8 cellular contexts compared by ENCODE assay signal in the genomic region with DNA sequence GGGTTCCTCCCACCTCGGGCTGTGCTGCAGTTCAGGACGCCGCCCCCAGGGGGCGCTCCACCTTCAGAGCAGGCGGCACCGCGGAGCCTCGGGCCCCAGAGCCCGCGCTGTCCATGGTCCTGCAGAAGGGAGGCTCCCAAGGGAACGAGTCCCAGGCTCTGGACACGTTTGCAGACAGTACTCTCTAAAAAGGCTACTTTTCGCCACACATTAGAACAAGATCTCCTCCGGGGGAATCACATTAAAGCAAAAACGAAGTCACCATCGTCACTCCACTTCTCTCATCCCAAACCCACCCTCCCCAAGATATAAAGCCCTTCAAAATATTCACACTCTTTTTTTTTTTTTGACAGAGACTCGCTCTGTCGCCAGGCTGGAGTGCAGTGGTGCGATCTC. TPM values are rescaled to one million over a fixed set of nuclear protein-coding genes. Genes with fewer than 3 reads are reported as not detected.
DNase-seq lines count a peak whose midpoint lies in the region; ATAC-seq, FAIRE-seq and TF ChIP-seq lines count a peak whose summit lies in the region.

No MANE protein-coding gene starts in this region.

- no peaks in the 10 kb centered on the region for H3F3A ChIP-seq in neural progenitor cell (ENCODE audit: low read depth)

- H3K27ac Mint-ChIP-seq in activated T-helper 1 cell treated with anti-CD3 and anti-CD28 coated beads, Interleukin-12 subunit alpha, Interleukin-12 subunit beta, Interleukin-2, Interleukin-4 antibody, amounts not matched to agents 30 ng/mL and 10 ng/mL and 1 ng/mL, durations not matched to agents 14 hours and 24 hours and 36 hours = no peak overlapping the region
- no peak overlapping the region for H3K27ac Mint-ChIP-seq in neural progenitor cell

- H3K36me3 Mint-ChIP-seq in activated T-helper 1 cell treated with anti-CD3 and anti-CD28 coated beads, Interleukin-12 subunit alpha, Interleukin-12 subunit beta, Interleukin-2, Interleukin-4 antibody, amounts not matched to agents 30 ng/mL and 10 ng/mL and 1 ng/mL, durations not matched to agents 14 hours and 24 hours and 36 hours (ENCODE audit: low read depth) = no peaks in the 10 kb centered on the region
- H3K36me3 Mint-ChIP-seq in neural progenitor cell = no peaks in the 10 kb centered on the region

- H4K20me1 ChIP-seq in neural progenitor cell (ENCODE audit: low read depth) = no peaks in the 10 kb centered on the region

- peaks cover 26% of the 10 kb centered on the region for H3K27me3 Mint-ChIP-seq in activated T-helper 1 cell treated with anti-CD3 and anti-CD28 coated beads, Interleukin-12 subunit alpha, Interleukin-12 subunit beta, Interleukin-2, Interleukin-4 antibody, amounts not matched to agents 30 ng/mL and 10 ng/mL and 1 ng/mL, durations not matched to agents 14 hours and 24 hours and 36 hours (ENCODE audit: insufficient read depth)
- H3K27me3 Mint-ChIP-seq in neural progenitor cell (ENCODE audit: insufficient read depth, low read depth) = peaks cover 14% of the 10 kb centered on the region

- H3K9me3 ChIP-seq in neural progenitor cell (ENCODE audit: low read depth) (no peaks in the 10 kb centered on the region), stomach (no peaks in the 10 kb centered on the region)

- H3K4me1 Mint-ChIP-seq in activated T-helper 1 cell treated with anti-CD3 and anti-CD28 coated beads, Interleukin-12 subunit alpha, Interleukin-12 subunit beta, Interleukin-2, Interleukin-4 antibody, amounts not matched to agents 30 ng/mL and 10 ng/mL and 1 ng/mL, durations not matched to agents 14 hours and 24 hours and 36 hours (ENCODE audit: low read depth) = peaks cover 10% of the 10 kb centered on the region
- no peaks in the 10 kb centered on the region for H3K4me1 Mint-ChIP-seq in neural progenitor cell

- intact Hi-C loops in activated T-helper 1 cell treated with anti-CD3 and anti-CD28 coated beads, Interleukin-12 subunit alpha, Interleukin-12 subunit beta, Interleukin-2, Interleukin-4 antibody, amounts not matched to agents 30 ng/mL and 10 ng/mL and 1 ng/mL, durations not matched to agents 14 hours and 24 hours and 36 hours (cut with micrococcal nuclease) = loop anchor here (1.0 kb wide), 6 partner anchors 19 to 235 kb away; no protein-coding TSS in a partner anchor
- intact Hi-C loops in stomach (cut with DNase I; ENCODE audit: low total_unique reads) = no loop called here

- H3K9ac ChIP-seq in neural progenitor cell = no peak overlapping the region

- H3K9me3 Mint-ChIP-seq in activated T-helper 1 cell treated with anti-CD3 and anti-CD28 coated beads, Interleukin-12 subunit alpha, Interleukin-12 subunit beta, Interleukin-2, Interleukin-4 antibody, amounts not matched to agents 30 ng/mL and 10 ng/mL and 1 ng/mL, durations not matched to agents 14 hours and 24 hours and 36 hours = no peaks in the 10 kb centered on the region
- H3K9me3 Mint-ChIP-seq in neural progenitor cell = no peaks in the 10 kb centered on the region

- no peak overlapping the region for H3K4me3 Mint-ChIP-seq in activated T-helper 1 cell treated with anti-CD3 and anti-CD28 coated beads, Interleukin-12 subunit alpha, Interleukin-12 subunit beta, Interleukin-2, Interleukin-4 antibody, amounts not matched to agents 30 ng/mL and 10 ng/mL and 1 ng/mL, durations not matched to agents 14 hours and 24 hours and 36 hours
- no peak overlapping the region for H3K4me3 Mint-ChIP-seq in neural progenitor cell

- TF ChIP-seq EP300 in stomach (IDR thresholded peaks at IDR 0.05) = no peak

- H3K27me3 ChIP-seq in neural progenitor cell (peaks cover 20% of the 10 kb centered on the region), stomach (peaks cover 3 to 58% (median 11%) of the 10 kb centered on the region in 3 donors)

- DNase-seq in AML-193 (lab: John Stamatoyannopoulos, UW) (peak; percentile 73 to 75), H54 (ENCODE audit: insufficient read length, low spot score) (peak; percentile 57), fibroblast of the conjunctiva (ENCODE audit: low read depth) (peak; percentile 33), neural progenitor cell (ENCODE audit: low spot score) (peak; percentile 96), stomach (peak; percentile 86)
- peak; percentile 78 for DNase-seq in activated T-helper 1 cell treated with anti-CD3 and anti-CD28 coated beads, Interleukin-12 subunit alpha, Interleukin-12 subunit beta, Interleukin-2, Interleukin-4 antibody, amounts not matched to agents 30 ng/mL and 10 ng/mL and 1 ng/mL, durations not matched to agents 14 hours and 24 hours and 36 hours (ENCODE audit: low spot score)

- no peak for ATAC-seq in HG02588 (IDR thresholded peaks at IDR 0.05; ENCODE audit: unreplicated experiment)

- H3K36me3 ChIP-seq in neural progenitor cell (no peaks in the 10 kb centered on the region), stomach (no peaks in the 10 kb centered on the region)

- TF ChIP-seq POLR2A in H54 (IDR thresholded peaks at IDR 0.05; ENCODE audit: low read depth, low read length) (no peak), stomach (IDR thresholded peaks at IDR 0.05) (no peak)

- H3K4me3 ChIP-seq in neural progenitor cell = peak overlapping the region; percentile 45
- peak overlapping the region in 1 of 4 donors; percentile 9 for H3K4me3 ChIP-seq in stomach

- no peaks in the 10 kb centered on the region for H3K79me2 ChIP-seq in neural progenitor cell (ENCODE audit: low read depth)

- H2AFZ ChIP-seq in neural progenitor cell (replicated peaks) = no peak overlapping the region

- peak overlapping the region; percentile 76 for H3K4me2 ChIP-seq in neural progenitor cell

- H3K27ac ChIP-seq in neural progenitor cell (no peak overlapping the region), stomach (no peak overlapping the region)

- FAIRE-seq in H54 (lab: Jason Lieb, UNC) = no peak

- peak; percentile 99 for TF ChIP-seq CTCF in neural progenitor cell (IDR thresholded peaks at IDR 0.05)
- TF ChIP-seq CTCF in stomach (IDR thresholded peaks at IDR 0.05) = peak in 5 of 7 experiments; percentile 82 to 97 (median 92)

- 9 to 19% (median 11%) methylated on average over 9 to 19 of the region's 19 CpGs for WGBS in stomach, 5 donors

- H3K4me1 ChIP-seq in neural progenitor cell (peaks cover 5% of the 10 kb centered on the region), stomach (peaks cover 0 to 7% (median 0%) of the 10 kb centered on the region in 4 donors)

TF ChIP-seq in PFSK-1, 5 proteins besides CTCF, POLR2A, EP300 and RAD21 (continues in another document):
- peak; percentile 88 for TF ChIP-seq FOXP2 (optimal IDR thresholded peaks at IDR 0.05; ENCODE audit: borderline replicate concordance, extremely low read depth, extremely low read length, insufficient read depth)
- peak; percentile 90; the same call in 1 of the 2 replicates for TF ChIP-seq SIN3A (IDR thresholded peaks at IDR 0.05; ENCODE audit: borderline replicate concordance, insufficient read depth, low read length)

RNA-seq across cellular contexts. Expression of a gene that starts 4.6 kb away (rescaled TPM):
- polyA plus RNA-seq in PFSK-1 (2012; ENCODE audit: insufficient read length, low read depth) = 0.11 TPM
- 2.5 and 3.7 TPM in 2 replicates for total RNA-seq in activated T-helper 1 cell treated with anti-CD3 and anti-CD28 coated beads, Interleukin-12 subunit alpha, Interleukin-12 subunit beta, Interleukin-2, Interleukin-4 antibody, amounts not matched to agents 30 ng/mL and 10 ng/mL and 1 ng/mL, durations not matched to agents 14 hours and 24 hours and 36 hours
- not detected in 2 replicates for total RNA-seq in neural progenitor cell (ENCODE audit: low replicate concordance)
- 10 to 100 TPM in 1 of 5 donors, 1 to 10 TPM in 2, not detected in 2; 1.1 to 21.4 (median 4.6) TPM for total RNA-seq in stomach
- polyA plus RNA-seq in stomach = 1 to 10 TPM; 1.7 to 3.1 (median 2.3) TPM

RNA-seq across cellular contexts. Expression of a gene that starts 31.7 kb away (rescaled TPM):
- not detected for polyA plus RNA-seq in PFSK-1 (2012; ENCODE audit: insufficient read length, low read depth)
- 0.15 and 0.18 TPM in 2 replicates for total RNA-seq in activated T-helper 1 cell treated with anti-CD3 and anti-CD28 coated beads, Interleukin-12 subunit alpha, Interleukin-12 subunit beta, Interleukin-2, Interleukin-4 antibody, amounts not matched to agents 30 ng/mL and 10 ng/mL and 1 ng/mL, durations not matched to agents 14 hours and 24 hours and 36 hours
- total RNA-seq in neural progenitor cell (ENCODE audit: low replicate concordance) (0.37 TPM in 1 of 2 replicates, not detected in the other), stomach (not detected)
- not detected for polyA plus RNA-seq in stomach

RNA-seq across cellular contexts. Expression of a gene that starts 34.3 kb away (rescaled TPM):
- not detected for polyA plus RNA-seq in PFSK-1 (2012; ENCODE audit: insufficient read length, low read depth)
- total RNA-seq in activated T-helper 1 cell treated with anti-CD3 and anti-CD28 coated beads, Interleukin-12 subunit alpha, Interleukin-12 subunit beta, Interleukin-2, Interleukin-4 antibody, amounts not matched to agents 30 ng/mL and 10 ng/mL and 1 ng/mL, durations not matched to agents 14 hours and 24 hours and 36 hours = not detected in 2 replicates
- total RNA-seq in neural progenitor cell (ENCODE audit: low replicate concordance) (0.26 and 3.2 TPM in 2 replicates), stomach (not detected)
- polyA plus RNA-seq in stomach = not detected

RNA-seq across cellular contexts. Expression of a gene that starts 36.2 kb away (rescaled TPM):
- 0.09 TPM for polyA plus RNA-seq in PFSK-1 (2012; ENCODE audit: insufficient read length, low read depth)
- total RNA-seq in activated T-helper 1 cell treated with anti-CD3 and anti-CD28 coated beads, Interleukin-12 subunit alpha, Interleukin-12 subunit beta, Interleukin-2, Interleukin-4 antibody, amounts not matched to agents 30 ng/mL and 10 ng/mL and 1 ng/mL, durations not matched to agents 14 hours and 24 hours and 36 hours = 0.10 and 0.13 TPM in 2 replicates
- total RNA-seq in neural progenitor cell (ENCODE audit: low replicate concordance) (not detected in 2 replicates), stomach (1 to 10 TPM in 2 of 5 donors, not detected in 3; 1.1 to 2.3 TPM)
- 1 to 10 TPM in 1 of 3 donors, under 1 TPM in 2; 0.20 to 1.1 (median 0.56) TPM for polyA plus RNA-seq in stomach

RNA-seq across cellular contexts. Expression of a gene that starts 49.6 kb away (rescaled TPM):
- polyA plus RNA-seq in PFSK-1 (2012; ENCODE audit: insufficient read length, low read depth) = not detected
- 376 and 393 TPM in 2 replicates for total RNA-seq in activated T-helper 1 cell treated with anti-CD3 and anti-CD28 coated beads, Interleukin-12 subunit alpha, Interleukin-12 subunit beta, Interleukin-2, Interleukin-4 antibody, amounts not matched to agents 30 ng/mL and 10 ng/mL and 1 ng/mL, durations not matched to agents 14 hours and 24 hours and 36 hours
- total RNA-seq in neural progenitor cell (ENCODE audit: low replicate concordance) (not detected in 2 replicates), stomach (1 to 10 TPM in 1 of 5 donors, not detected in 4; 7.7 TPM)
- 1 to 10 TPM; 2.1 to 7.3 (median 3.1) TPM for polyA plus RNA-seq in stomach

Comparison
In these comparisons a context has a peak if more than half of its experiments do, and no peak if none do; other contexts are left out.
1. DNase-seq: peak in every context shown above with its lines; median percentile 96 in neural progenitor cell; 86 in stomach; 78 in activated T-helper 1 cell treated with anti-CD3 and anti-CD28 coated beads, Interleukin-12 subunit alpha, Interleukin-12 subunit beta, Interleukin-2, Interleukin-4 antibody, amounts not matched to agents 30 ng/mL and 10 ng/mL and 1 ng/mL, durations not matched to agents 14 hours and 24 hours and 36 hours; 74 in AML-193; 57 in H54; 33 in fibroblast of the conjunctiva.